10 cellular contexts compared by ENCODE assay signal in the genomic region with DNA sequence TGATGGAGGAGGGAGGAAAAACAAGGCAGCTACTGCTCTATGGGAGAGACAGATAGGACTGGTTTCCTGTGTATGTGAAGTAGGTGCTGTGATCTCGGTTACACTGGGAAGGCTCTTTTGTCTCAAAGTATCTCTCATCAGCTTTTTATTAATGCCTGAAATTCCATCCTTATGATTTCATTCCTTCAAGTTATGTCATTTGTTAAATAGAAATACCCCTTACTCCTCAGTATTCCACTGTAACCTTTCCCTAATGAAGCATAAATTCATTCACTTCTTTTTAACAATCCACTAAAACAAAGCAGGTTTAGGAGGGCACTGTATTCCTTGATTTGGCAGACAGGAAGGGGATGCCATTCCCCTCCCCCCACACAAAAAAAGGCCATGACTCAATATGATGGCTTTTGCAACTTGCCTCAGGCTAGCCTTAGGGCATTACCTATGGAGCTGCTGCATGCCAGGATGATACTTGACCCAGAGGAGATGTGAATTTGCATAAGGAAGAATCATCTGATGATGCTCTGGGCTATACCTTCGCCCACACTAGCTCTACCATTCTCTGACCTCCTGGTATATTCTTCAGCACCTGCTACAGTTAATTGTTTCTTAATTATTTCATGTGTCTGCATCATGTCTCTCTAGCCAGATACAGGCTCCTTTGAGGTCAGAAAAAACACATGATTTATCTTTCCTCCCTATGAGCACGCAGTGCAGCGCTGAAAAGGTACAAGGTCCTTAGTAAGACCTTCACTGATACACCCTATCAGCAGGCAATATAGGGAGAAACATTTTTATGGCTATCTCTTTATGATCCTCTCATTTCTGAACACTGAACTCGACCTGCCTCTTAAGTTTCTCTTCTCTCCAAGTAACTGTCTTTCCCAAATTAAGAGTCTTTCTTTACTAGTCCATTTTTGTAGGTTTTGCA. TPM values are rescaled to one million over a fixed set of nuclear protein-coding genes. Genes with fewer than 3 reads are reported as not detected.
DNase-seq lines count a peak whose midpoint lies in the region; ATAC-seq and TF ChIP-seq lines count a peak whose summit lies in the region.
"Had no signal": no experiment of that assay in that cellular context is flagged by ENCODE, and none has a peak within 500 bp of the region (broad histone marks: within the 10 kb centered on the region; RNA-seq: fewer than 3 reads in every experiment).

No MANE protein-coding gene starts in this region.

- peak; percentile 16 for ATAC-seq in effector memory CD8-positive, alpha-beta T cell (replicated peaks)
- ATAC-seq in omental fat pad (ENCODE audit: low FRiP score) (peak; percentile 23), GM18858 (IDR thresholded peaks at IDR 0.05; ENCODE audit: unreplicated experiment) (no peak)

- H3K4me3 Mint-ChIP-seq in effector memory CD8-positive, alpha-beta T cell = no peak overlapping the region
- H3K4me3 Mint-ChIP-seq: neural progenitor cell had no signal

- H3K4me1 ChIP-seq in prostate gland (replicated peaks) = no peaks in the 10 kb centered on the region
- H3K4me1 ChIP-seq: neural progenitor cell had no signal

- peak; percentile 88 for DNase-seq in ELR (ENCODE audit: low read depth)
- DNase-seq in NCI-H146 (lab: John Stamatoyannopoulos, UW) = peak; percentile 82
- no peak for DNase-seq in effector memory CD8-positive, alpha-beta T cell
- DNase-seq in omental fat pad (ENCODE audit: low spot score) = no peak
- DNase-seq in prostate gland (ENCODE audit: low spot score) = no peak
- no peak for DNase-seq in NCI-H510A treated with DMSO at 0.1 percent for 48 hours (lab: John Stamatoyannopoulos, UW)
- DNase-seq in stimulated activated CD4-positive, alpha-beta T cell treated with anti-CD3 and anti-CD28 coated beads, Interleukin-4, amount 100 ng/mL, for 4 hours = no peak
- DNase-seq: SHP77 treated with DMSO at 0.1 percent for 48 hours had no signal

- peaks cover 22% of the 10 kb centered on the region for H3K36me3 Mint-ChIP-seq in effector memory CD8-positive, alpha-beta T cell (ENCODE audit: insufficient read depth)
- H3K36me3 Mint-ChIP-seq: neural progenitor cell had no signal

- no peaks in the 10 kb centered on the region for H3K27me3 Mint-ChIP-seq in effector memory CD8-positive, alpha-beta T cell

- no peaks in the 10 kb centered on the region for H3K9me3 Mint-ChIP-seq in effector memory CD8-positive, alpha-beta T cell
- H3K9me3 Mint-ChIP-seq: neural progenitor cell had no signal

- H3K4me3 ChIP-seq in prostate gland = no peak overlapping the region
- H3K4me3 ChIP-seq: neural progenitor cell had no signal

- TF ChIP-seq POLR2A in prostate gland (IDR thresholded peaks at IDR 0.05) = no peak

- WGBS in prostate gland = 88% methylated on average over 5 of the region's 5 CpGs

- peak overlapping the region; percentile 55 to 78 for H3K27ac Mint-ChIP-seq in effector memory CD8-positive, alpha-beta T cell
- H3K27ac Mint-ChIP-seq: neural progenitor cell had no signal

- intact Hi-C loops in prostate gland (cut with DNase I) = no loop called here

- no peak overlapping the region for H3K27ac ChIP-seq in prostate gland
- H3K27ac ChIP-seq: neural progenitor cell had no signal

- TF ChIP-seq CTCF in omental fat pad (IDR thresholded peaks at IDR 0.05) = no peak
- TF ChIP-seq CTCF in prostate gland (IDR thresholded peaks at IDR 0.05) = no peak

- no peaks in the 10 kb centered on the region for H3K27me3 ChIP-seq in prostate gland (replicated peaks; ENCODE audit: insufficient read depth)
- H3K27me3 ChIP-seq: neural progenitor cell had no signal

- peaks cover 49 to 81% of the 10 kb centered on the region in 2 donors for H3K4me1 Mint-ChIP-seq in effector memory CD8-positive, alpha-beta T cell (ENCODE audit: low read depth in 2 of 2)
- H3K4me1 Mint-ChIP-seq: neural progenitor cell had no signal

- no peaks in the 10 kb centered on the region for H3K36me3 ChIP-seq in prostate gland
- H3K36me3 ChIP-seq: neural progenitor cell had no signal

- no peaks in the 10 kb centered on the region for H3K9me3 ChIP-seq in prostate gland

RNA-seq across cellular contexts. Expression of a gene that starts 26.3 kb away (rescaled TPM):
- total RNA-seq in omental fat pad (100 to 1,000 TPM in 1 of 4 donors, 10 to 100 TPM in 3; 57.1 to 102 (median 62.3) TPM), prostate gland (10 to 100 TPM; 42.4 to 55.5 TPM)

Comparison
In these comparisons a context has a peak if more than half of its experiments do, and no peak if none do; other contexts are left out.
1. DNase-seq: peak in ELR (single experiment) and NCI-H146 (single experiment); none in effector memory CD8-positive, alpha-beta T cell (0 of 3), omental fat pad (single experiment), prostate gland (single experiment), NCI-H510A treated with DMSO at 0.1 percent for 48 hours (single experiment) and stimulated activated CD4-positive, alpha-beta T cell treated with anti-CD3 and anti-CD28 coated beads, Interleukin-4, amount 100 ng/mL, for 4 hours (0 of 2).